In genomic region chr5:140084466-140084865, GRCh38 we compare ENCODE assay signal across 26 cellular contexts. TPM values are rescaled to one million over a fixed set of nuclear protein-coding genes. Genes with fewer than 3 reads are reported as not detected.
DNase-seq lines count a peak whose midpoint lies in the region; ATAC-seq and TF ChIP-seq lines count a peak whose summit lies in the region.
"Had no signal": no experiment of that assay in that cellular context is flagged by ENCODE, and none has a peak within 500 bp of the region (broad histone marks: within the 10 kb centered on the region; RNA-seq: fewer than 3 reads in every experiment).

No MANE protein-coding gene starts in this region.

- no peak overlapping the region for H3K27ac ChIP-seq in thoracic aorta
- H3K27ac ChIP-seq: brain microvascular endothelial cell, Peyer's patch, SJCRH30 had no signal

- DNase-seq in NCI-H526 treated with DMSO at 0.1 percent for 48 hours (lab: John Stamatoyannopoulos, UW), result peak; percentile 94
- peak in 26 of 42 donors; percentile 1 to 53 (median 19) for DNase-seq in head of caudate nucleus
- DNase-seq in medulla oblongata (ENCODE audit: extremely low spot score), result peak; percentile 15
- DNase-seq in thoracic aorta (ENCODE audit: low spot score), result no peak
- no peak for DNase-seq in activated CD4-positive, alpha-beta T cell treated with anti-CD3 and anti-CD28 coated beads, Interleukin-2, amount 50 U/mL, for 4 hours
- DNase-seq: activated CD8-positive, alpha-beta T cell treated with anti-CD3 and anti-CD28 coated beads, Interleukin-2, amount 10 ng/mL, durations not matched to agents 7 days and 5 days; activated gamma-delta T cell treated with Interleukin-2 at 50 U/mL for 16 hours; activated T-cell treated with anti-CD3 and anti-CD28 coated beads for 4 hours; brain microvascular endothelial cell; CD4-positive, alpha-beta T cell; DMS153; effector CD4-positive, alpha-beta T cell; GDM1; GOT3; KBM-7; mammary epithelial cell; NCI-H510A treated with DMSO at 0.1 percent for 48 hours; Peyer's patch; SJCRH30; stimulated activated CD4-positive, alpha-beta T cell treated with anti-CD3 and anti-CD28 coated beads, Interleukin-12 subunit alpha, Interleukin-12 subunit beta, amount 100 ng/mL, for 4 hours; stimulated activated CD4-positive, alpha-beta T cell treated with anti-CD3 and anti-CD28 coated beads, Interleukin-4, amount 100 ng/mL, for 24 hours; stimulated activated naive B cell treated with anti-CD40 and anti-IgM and Interleukin-4, amounts not matched to agents 10 μg/mL and 1 μg/mL and 100 μg/mL, for 72 hours had no signal

- intact Hi-C loops in head of caudate nucleus (cut with DNase I), result no loop called here

- H3K36me3 ChIP-seq in thoracic aorta, result no peaks in the 10 kb centered on the region
- H3K36me3 ChIP-seq: brain microvascular endothelial cell, Peyer's patch, SJCRH30 had no signal

- H3K9me3 ChIP-seq in thoracic aorta, result no peaks in the 10 kb centered on the region
- H3K9me3 ChIP-seq: Peyer's patch had no signal

- H3K27me3 ChIP-seq in thoracic aorta (replicated peaks; ENCODE audit: insufficient read depth), result no peaks in the 10 kb centered on the region
- H3K27me3 ChIP-seq: Peyer's patch had no signal

- H3K4me3 ChIP-seq in thoracic aorta, result peak overlapping the region; percentile 14
- H3K4me3 ChIP-seq: Peyer's patch, SJCRH30 had no signal

- no peak for TF ChIP-seq CTCF in thoracic aorta (IDR thresholded peaks at IDR 0.05)

- H3K4me1 ChIP-seq in thoracic aorta (ENCODE audit: control insufficient read depth in 1 of 2, low read depth in 2 of 2), result peaks cover 0 to 7% of the 10 kb centered on the region in 2 donors
- H3K4me1 ChIP-seq: Peyer's patch, SJCRH30 had no signal

- no peak for ATAC-seq in thoracic aorta (ENCODE audit: insufficient number of reproducible peaks, low FRiP score, low read depth)
- no peak for ATAC-seq in HG03439 (IDR thresholded peaks at IDR 0.05; ENCODE audit: unreplicated experiment)
- ATAC-seq in GM21717 (IDR thresholded peaks at IDR 0.05; ENCODE audit: unreplicated experiment), result no peak
- ATAC-seq: activated CD4-positive, CD25-positive, alpha-beta regulatory T cell treated with anti-CD3 and anti-CD28 coated beads, Interleukin-2, amount 50 U/mL, for 24 hours; activated CD8-positive, alpha-beta T cell treated with anti-CD3 and anti-CD28 coated beads, Interleukin-2, amount 10 ng/mL, durations not matched to agents 7 days and 5 days; stimulated activated naive B cell treated with anti-CD40 and anti-IgM and Interleukin-4, amounts not matched to agents 10 μg/mL and 1 μg/mL and 100 μg/mL, for 72 hours had no signal

RNA-seq across cellular contexts. Expression of gene PURA, which starts 29.4 kb away (rescaled TPM):
- total RNA-seq in thoracic aorta, result 10 to 100 TPM; 41.6 to 44.3 TPM

RNA-seq across cellular contexts. Expression of gene IGIP, which starts 41.3 kb away (rescaled TPM):
- 10 to 100 TPM; 24.2 to 25.9 TPM for total RNA-seq in thoracic aorta

RNA-seq across cellular contexts. Expression of gene NRG2, which starts 41.4 kb away (rescaled TPM):
- 1 to 10 TPM; 2.3 to 6.9 TPM for total RNA-seq in thoracic aorta
- total RNA-seq: activated CD8-positive, alpha-beta T cell treated with anti-CD3 and anti-CD28 coated beads, Interleukin-2, amount 10 ng/mL, durations not matched to agents 7 days and 5 days; myocyte had no signal

Comparison
In these comparisons a context has a peak if more than half of its experiments do, and no peak if none do; other contexts are left out.
1. DNase-seq: peak in NCI-H526 treated with DMSO at 0.1 percent for 48 hours (single experiment), head of caudate nucleus (26 of 42) and medulla oblongata (single experiment); none in thoracic aorta (single experiment) and activated CD4-positive, alpha-beta T cell treated with anti-CD3 and anti-CD28 coated beads, Interleukin-2, amount 50 U/mL, for 4 hours (0 of 2).